Comparison of ENCODE assay signal across 32 cellular contexts in genomic region chr20:60024245-60024644, GRCh38.
"Had no signal": no experiment of that assay in that cellular context is flagged by ENCODE, and none has a peak within 500 bp of the region (broad histone marks: within the 10 kb centered on the region; RNA-seq: fewer than 3 reads in every experiment).

No MANE protein-coding gene starts in this region.

- H3K36me3 ChIP-seq: adrenal gland, cardiac muscle cell, colonic mucosa, gastroesophageal sphincter, sigmoid colon, stomach, thyroid gland, upper lobe of right lung had no signal

- H3K4me3 Mint-ChIP-seq: activated CD4-positive, alpha-beta memory T cell treated with anti-CD3 and anti-CD28 coated beads for 36 hours; activated CD4-positive, alpha-beta T cell treated with anti-CD3 and anti-CD28 coated beads, Interleukin-2, amount 10 ng/mL, durations not matched to agents 24 days and 14 days; mesothelial cell of epicardium; naive thymus-derived CD4-positive, alpha-beta T cell; stimulated activated naive B cell treated with anti-CD40 and anti-IgM and Interleukin-4, amounts not matched to agents 10 μg/mL and 1 μg/mL and 100 μg/mL, for 72 hours had no signal

- H3K4me1 Mint-ChIP-seq: activated CD4-positive, alpha-beta T cell treated with anti-CD3 and anti-CD28 coated beads, Interleukin-2, amount 10 ng/mL, durations not matched to agents 24 days and 14 days; mesothelial cell of epicardium; stimulated activated naive B cell treated with anti-CD40 and anti-IgM and Interleukin-4, amounts not matched to agents 10 μg/mL and 1 μg/mL and 100 μg/mL, for 72 hours had no signal

- H3K9me3 Mint-ChIP-seq: activated CD4-positive, alpha-beta T cell treated with anti-CD3 and anti-CD28 coated beads, Interleukin-2, amount 10 ng/mL, durations not matched to agents 24 days and 14 days had no signal

- ATAC-seq: body of pancreas; gastroesophageal sphincter; left colon; naive thymus-derived CD4-positive, alpha-beta T cell; psoas muscle; stimulated activated naive B cell treated with anti-CD40 and anti-IgM and Interleukin-4, amounts not matched to agents 10 μg/mL and 1 μg/mL and 100 μg/mL, for 72 hours; upper lobe of right lung had no signal

- H3K27me3 Mint-ChIP-seq: activated CD4-positive, alpha-beta memory T cell treated with anti-CD3 and anti-CD28 coated beads for 36 hours; stimulated activated naive B cell treated with anti-CD40 and anti-IgM and Interleukin-4, amounts not matched to agents 10 μg/mL and 1 μg/mL and 100 μg/mL, for 72 hours had no signal

- H3K9ac ChIP-seq: parathyroid adenoma had no signal

- H3K4me3 ChIP-seq: adrenal gland, body of pancreas, cardiac muscle cell, colonic mucosa, gastroesophageal sphincter, hepatocyte, psoas muscle, sigmoid colon, stomach, thyroid gland, upper lobe of right lung had no signal

- H2AFZ ChIP-seq: hepatocyte, parathyroid adenoma had no signal

- H3K79me2 ChIP-seq: hepatocyte, parathyroid adenoma had no signal

- H3K27ac Mint-ChIP-seq: activated CD4-positive, alpha-beta memory T cell treated with anti-CD3 and anti-CD28 coated beads for 36 hours; activated CD4-positive, alpha-beta T cell treated with anti-CD3 and anti-CD28 coated beads, Interleukin-2, amount 10 ng/mL, durations not matched to agents 24 days and 14 days; activated naive CD4-positive, alpha-beta T cell treated with anti-CD3 and anti-CD28 coated beads, Interleukin-2, amount 50 U/mL, for 72 hours; mesothelial cell of epicardium; naive thymus-derived CD4-positive, alpha-beta T cell; stimulated activated naive B cell treated with anti-CD40 and anti-IgM and Interleukin-4, amounts not matched to agents 10 μg/mL and 1 μg/mL and 100 μg/mL, for 72 hours had no signal

- H3K36me3 Mint-ChIP-seq: mesothelial cell of epicardium had no signal

- H3K4me1 ChIP-seq: adrenal gland, body of pancreas, colonic mucosa, gastroesophageal sphincter, parathyroid adenoma, psoas muscle, sigmoid colon, stomach, thyroid gland, upper lobe of right lung had no signal

- H3K27me3 ChIP-seq: adrenal gland, body of pancreas, cardiac muscle cell, colonic mucosa, gastroesophageal sphincter, hepatocyte, sigmoid colon, stomach, thyroid gland, upper lobe of right lung had no signal

- H3K9me3 ChIP-seq: adrenal gland, body of pancreas, colonic mucosa, gastroesophageal sphincter, psoas muscle, sigmoid colon, stomach, thyroid gland, upper lobe of right lung had no signal

- DNase-seq: activated CD4-positive, alpha-beta memory T cell treated with anti-CD3 and anti-CD28 coated beads for 36 hours; activated CD4-positive, alpha-beta T cell treated with anti-CD3 and anti-CD28 coated beads, Interleukin-2, amount 10 ng/mL, durations not matched to agents 24 days and 14 days; activated CD4-positive, CD25-positive, alpha-beta regulatory T cell treated with anti-CD3 and anti-CD28 coated beads, Interleukin-2, amount 50 U/mL, for 72 hours; activated naive CD4-positive, alpha-beta T cell; activated T-cell treated with anti-CD3 and anti-CD28 coated beads, Interleukin-2, amount 50 U/mL, for 48 hours; adrenal gland; aorta; body of pancreas; cerebellar nuclear complex; colonic mucosa; effector CD8-positive, alpha-beta T cell; kidney; left colon; mammary epithelial cell; naive thymus-derived CD4-positive, alpha-beta T cell; nucleus accumbens; psoas muscle; sigmoid colon; small intestine; stimulated activated CD4-positive, alpha-beta T cell treated with anti-CD3 and anti-CD28 coated beads, Interleukin-4, amount 100 ng/mL, for 4 hours; stimulated activated CD8-positive, alpha-beta memory T cell treated with anti-CD3 and anti-CD28 coated beads, Interleukin-4, amount 100 ng/mL, for 48 hours; stimulated activated naive B cell treated with anti-CD40 and anti-IgM and Interleukin-4, amounts not matched to agents 10 μg/mL and 1 μg/mL and 100 μg/mL, for 72 hours; stomach; thyroid gland; upper lobe of right lung had no signal

- H3K27ac ChIP-seq: adrenal gland, body of pancreas, cardiac muscle cell, colonic mucosa, epithelial cell of prostate, gastroesophageal sphincter, hepatocyte, parathyroid adenoma, psoas muscle, sigmoid colon, stomach, thyroid gland, upper lobe of right lung had no signal
